Comparison of ENCODE assay signal across 1 cellular context in the genomic region with DNA sequence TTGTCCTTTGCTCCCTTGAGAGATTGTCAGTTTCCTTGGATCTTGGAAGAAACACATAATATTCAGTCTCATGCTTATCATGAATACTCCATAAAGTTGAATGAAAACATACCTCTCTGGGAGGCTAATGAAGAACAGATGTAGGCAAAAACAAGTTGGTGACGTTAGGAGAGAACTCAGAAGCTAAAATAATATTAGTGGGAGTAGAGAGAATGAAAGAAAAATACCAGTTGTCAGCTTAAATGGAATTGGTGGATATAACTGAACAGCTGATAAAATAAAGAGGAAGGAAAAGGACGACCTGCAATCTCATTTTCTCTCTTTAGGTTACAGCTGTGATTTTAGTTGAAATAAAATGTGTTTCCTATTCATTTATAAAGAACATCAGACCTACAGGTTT.
TF ChIP-seq lines count a peak whose summit lies in the region.

No MANE protein-coding gene starts in this region.

TF ChIP-seq in SK-N-SH treated with all-trans-retinoic acid at 6 μM for 48 hours, 23 proteins besides CTCF, POLR2A, EP300 and RAD21 (continued from another document):
- TF ChIP-seq, protein P1, sequence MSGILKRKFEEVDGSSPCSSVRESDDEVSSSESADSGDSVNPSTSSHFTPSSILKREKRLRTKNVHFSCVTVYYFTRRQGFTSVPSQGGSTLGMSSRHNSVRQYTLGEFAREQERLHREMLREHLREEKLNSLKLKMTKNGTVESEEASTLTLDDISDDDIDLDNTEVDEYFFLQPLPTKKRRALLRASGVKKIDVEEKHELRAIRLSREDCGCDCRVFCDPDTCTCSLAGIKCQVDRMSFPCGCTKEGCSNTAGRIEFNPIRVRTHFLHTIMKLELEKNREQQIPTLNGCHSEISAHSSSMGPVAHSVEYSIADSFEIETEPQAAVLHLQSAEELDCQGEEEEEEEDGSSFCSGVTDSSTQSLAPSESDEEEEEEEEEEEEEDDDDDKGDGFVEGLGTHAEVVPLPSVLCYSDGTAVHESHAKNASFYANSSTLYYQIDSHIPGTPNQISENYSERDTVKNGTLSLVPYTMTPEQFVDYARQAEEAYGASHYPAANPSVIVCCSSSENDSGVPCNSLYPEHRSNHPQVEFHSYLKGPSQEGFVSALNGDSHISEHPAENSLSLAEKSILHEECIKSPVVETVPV (CRISPR knock-in tag; IDR thresholded peaks at IDR 0.05), result peak; percentile 83; the same call in 1 of the 2 replicates
- no peak for TF ChIP-seq ZNF565 (CRISPR knock-in tag; conservative IDR thresholded peaks at IDR 0.05; ENCODE audit: low read depth)
- TF ChIP-seq, protein P2, sequence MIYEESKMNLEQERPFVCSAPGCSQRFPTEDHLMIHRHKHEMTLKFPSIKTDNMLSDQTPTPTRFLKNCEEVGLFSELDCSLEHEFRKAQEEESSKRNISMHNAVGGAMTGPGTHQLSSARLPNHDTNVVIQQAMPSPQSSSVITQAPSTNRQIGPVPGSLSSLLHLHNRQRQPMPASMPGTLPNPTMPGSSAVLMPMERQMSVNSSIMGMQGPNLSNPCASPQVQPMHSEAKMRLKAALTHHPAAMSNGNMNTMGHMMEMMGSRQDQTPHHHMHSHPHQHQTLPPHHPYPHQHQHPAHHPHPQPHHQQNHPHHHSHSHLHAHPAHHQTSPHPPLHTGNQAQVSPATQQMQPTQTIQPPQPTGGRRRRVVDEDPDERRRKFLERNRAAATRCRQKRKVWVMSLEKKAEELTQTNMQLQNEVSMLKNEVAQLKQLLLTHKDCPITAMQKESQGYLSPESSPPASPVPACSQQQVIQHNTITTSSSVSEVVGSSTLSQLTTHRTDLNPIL (CRISPR knock-in tag; IDR thresholded peaks at IDR 0.05; ENCODE audit: low read depth), result 0 out of 2 replicates have a peak, but pooled peaks have one; percentile 54
- TF ChIP-seq RARB (CRISPR knock-in tag; IDR thresholded peaks at IDR 0.05), result no peak
- no peak for TF ChIP-seq BACH2 (CRISPR knock-in tag; IDR thresholded peaks at IDR 0.05; ENCODE audit: borderline replicate concordance)
